ENCODE assay signal across 20 cellular contexts in the genomic region with DNA sequence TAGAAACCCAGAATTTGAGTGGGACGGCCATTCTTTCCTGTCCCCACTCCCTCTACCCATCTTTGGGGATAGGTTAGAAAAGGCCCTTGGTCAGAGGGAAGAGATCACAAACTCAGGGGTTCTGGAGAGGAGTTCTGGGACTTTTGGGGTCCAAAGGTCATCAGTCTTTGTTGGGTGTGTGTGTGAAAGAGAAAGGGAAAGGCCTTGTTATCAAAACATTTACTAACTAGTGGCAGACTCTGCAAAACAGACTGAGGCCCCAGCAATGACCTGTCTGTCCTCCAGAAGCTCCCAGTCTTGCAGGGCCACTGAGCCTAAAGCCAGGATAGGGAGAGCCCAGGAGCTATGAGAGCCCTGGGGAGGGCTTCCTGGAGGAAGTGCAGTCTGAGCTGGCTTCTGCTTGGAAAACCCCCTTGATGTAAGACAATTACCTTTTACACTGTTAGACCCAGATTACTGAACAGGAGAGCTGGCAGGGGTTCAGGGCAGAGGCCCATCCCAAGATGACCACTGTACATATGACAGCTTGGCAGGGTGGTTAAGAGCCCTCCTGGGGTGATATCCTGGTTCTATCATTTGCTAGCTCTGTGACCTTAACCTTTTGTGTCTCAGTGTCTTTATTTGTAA.
"Had no signal": no experiment of that assay in that cellular context is flagged by ENCODE, and none has a peak within 500 bp of the region (broad histone marks: within the 10 kb centered on the region; RNA-seq: fewer than 3 reads in every experiment).

No MANE protein-coding gene starts in this region.

- H3K36me3 Mint-ChIP-seq: stimulated activated effector memory CD8-positive, alpha-beta T cell treated with anti-CD3 and anti-CD28 coated beads, Interleukin-12 subunit alpha, Interleukin-12 subunit beta, amount 100 ng/mL, for 72 hours had no signal

- H3K4me3 Mint-ChIP-seq: activated CD4-positive, alpha-beta T cell treated with anti-CD3 and anti-CD28 coated beads, Interleukin-2, amount 10 ng/mL, durations not matched to agents 7 days and 5 days; activated T-cell treated with anti-CD3 and anti-CD28 coated beads, Interleukin-2, amount 50 U/mL, for 72 hours; central memory CD8-positive, alpha-beta T cell; stimulated activated effector memory CD8-positive, alpha-beta T cell treated with anti-CD3 and anti-CD28 coated beads, Interleukin-12 subunit alpha, Interleukin-12 subunit beta, amount 100 ng/mL, for 72 hours had no signal

- H3K9me3 ChIP-seq: gastroesophageal sphincter, neutrophil, right lobe of liver had no signal

- H3K9ac ChIP-seq: parathyroid adenoma had no signal

- H3K27me3 ChIP-seq: brain microvascular endothelial cell, gastroesophageal sphincter, heart left ventricle, neutrophil, right lobe of liver had no signal

- H3K4me1 Mint-ChIP-seq: central memory CD8-positive, alpha-beta T cell had no signal

- H3K9me3 Mint-ChIP-seq: central memory CD8-positive, alpha-beta T cell had no signal

- H3K27me3 Mint-ChIP-seq: activated CD4-positive, alpha-beta T cell treated with anti-CD3 and anti-CD28 coated beads, Interleukin-2, amount 10 ng/mL, durations not matched to agents 7 days and 5 days; central memory CD8-positive, alpha-beta T cell had no signal

- H3K27ac ChIP-seq: brain microvascular endothelial cell, gastroesophageal sphincter, heart left ventricle, neutrophil, parathyroid adenoma, right lobe of liver had no signal

- ATAC-seq: activated T-cell treated with anti-CD3 and anti-CD28 coated beads, Interleukin-2, amount 50 U/mL, for 72 hours; esophagus mucosa; gastroesophageal sphincter; heart left ventricle; left ventricle myocardium superior; naive thymus-derived CD4-positive, alpha-beta T cell; right lobe of liver; stimulated activated effector memory CD8-positive, alpha-beta T cell treated with anti-CD3 and anti-CD28 coated beads, Interleukin-12 subunit alpha, Interleukin-12 subunit beta, amount 100 ng/mL, for 72 hours had no signal

- H3K36me3 ChIP-seq: brain microvascular endothelial cell, gastroesophageal sphincter, heart left ventricle, neutrophil, right lobe of liver had no signal

- DNase-seq: activated CD4-positive, alpha-beta T cell treated with anti-CD3 and anti-CD28 coated beads, Interleukin-2, amount 10 ng/mL, durations not matched to agents 7 days and 5 days; activated effector memory CD4-positive, alpha-beta T cell treated with anti-CD3 and anti-CD28 coated beads, Interleukin-2, amount 50 U/mL, for 16 hours; activated naive CD4-positive, alpha-beta T cell treated with anti-CD3 and anti-CD28 coated beads, Interleukin-2, amount 50 U/mL, for 16 hours; activated T-cell treated with anti-CD3 and anti-CD28 coated beads, Interleukin-2, amount 50 U/mL, for 72 hours; aorta; brain microvascular endothelial cell; effector CD4-positive, alpha-beta T cell; heart left ventricle; kidney; left ventricle myocardium superior; right lobe of liver; stimulated activated CD4-positive, alpha-beta T cell treated with anti-CD3 and anti-CD28 coated beads, Interleukin-4, amount 100 ng/mL, for 24 hours; T1000 had no signal

- H3K27ac Mint-ChIP-seq: activated CD4-positive, alpha-beta T cell treated with anti-CD3 and anti-CD28 coated beads, Interleukin-2, amount 10 ng/mL, durations not matched to agents 7 days and 5 days; activated T-cell treated with anti-CD3 and anti-CD28 coated beads, Interleukin-2, amount 50 U/mL, for 72 hours; stimulated activated effector memory CD8-positive, alpha-beta T cell treated with anti-CD3 and anti-CD28 coated beads, Interleukin-12 subunit alpha, Interleukin-12 subunit beta, amount 100 ng/mL, for 72 hours had no signal

- FAIRE-seq: kidney had no signal

- H3K4me1 ChIP-seq: gastroesophageal sphincter, heart left ventricle, parathyroid adenoma, right lobe of liver had no signal

- H3K4me3 ChIP-seq: gastroesophageal sphincter, heart left ventricle, right lobe of liver had no signal
